1 cellular context compared by ENCODE assay signal in the genomic region with DNA sequence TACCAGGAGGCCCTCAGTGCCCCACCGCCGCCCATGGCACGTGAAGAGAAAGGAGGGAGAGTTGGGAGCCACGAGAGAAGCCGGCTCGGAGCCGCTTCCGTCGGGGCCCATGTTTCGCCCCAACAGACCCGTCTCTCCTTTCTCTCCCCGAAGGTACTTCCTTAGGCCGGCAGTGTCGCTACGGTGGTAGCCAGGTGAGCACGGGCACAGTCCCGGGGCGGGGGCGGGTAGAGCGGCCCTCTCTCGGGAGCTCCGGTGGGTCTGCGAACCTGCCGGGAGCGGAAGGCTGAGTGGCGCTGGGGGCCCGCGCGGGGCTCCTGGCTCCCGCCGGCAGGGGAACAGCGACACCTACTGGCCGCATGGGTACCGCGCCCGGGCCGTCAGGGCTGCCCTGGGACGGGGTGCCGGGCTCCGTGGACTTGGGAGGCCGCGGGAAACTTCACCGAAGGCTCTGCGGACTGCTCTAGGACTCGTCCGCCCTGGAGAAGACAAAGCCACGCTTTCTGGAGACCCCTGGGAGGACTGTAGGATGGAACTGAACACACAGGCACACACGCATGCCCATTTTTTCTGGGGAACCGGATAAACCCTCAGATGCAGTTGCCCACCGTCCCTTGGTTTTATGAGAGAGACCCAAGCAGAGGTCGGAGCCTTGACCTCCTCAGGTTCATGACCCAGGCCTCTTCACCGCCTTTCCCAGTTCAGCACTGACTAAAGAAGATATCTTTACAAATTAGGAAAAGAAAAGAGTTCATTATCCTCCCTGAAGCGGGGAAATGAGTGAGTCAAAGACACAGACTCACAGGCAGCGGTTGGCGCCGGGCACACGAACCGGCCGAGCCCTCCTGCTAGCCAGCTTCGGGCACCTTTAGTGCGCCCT.
A peak's percentile ranks its signal among the peaks of the same experiment; 100 is the strongest.
TF ChIP-seq lines count a peak whose summit lies in the region.

No MANE protein-coding gene starts in this region.

TF ChIP-seq in SK-N-SH, 30 proteins besides CTCF, POLR2A, EP300 and RAD21 (continued from another document):
- TF ChIP-seq, protein P1, sequence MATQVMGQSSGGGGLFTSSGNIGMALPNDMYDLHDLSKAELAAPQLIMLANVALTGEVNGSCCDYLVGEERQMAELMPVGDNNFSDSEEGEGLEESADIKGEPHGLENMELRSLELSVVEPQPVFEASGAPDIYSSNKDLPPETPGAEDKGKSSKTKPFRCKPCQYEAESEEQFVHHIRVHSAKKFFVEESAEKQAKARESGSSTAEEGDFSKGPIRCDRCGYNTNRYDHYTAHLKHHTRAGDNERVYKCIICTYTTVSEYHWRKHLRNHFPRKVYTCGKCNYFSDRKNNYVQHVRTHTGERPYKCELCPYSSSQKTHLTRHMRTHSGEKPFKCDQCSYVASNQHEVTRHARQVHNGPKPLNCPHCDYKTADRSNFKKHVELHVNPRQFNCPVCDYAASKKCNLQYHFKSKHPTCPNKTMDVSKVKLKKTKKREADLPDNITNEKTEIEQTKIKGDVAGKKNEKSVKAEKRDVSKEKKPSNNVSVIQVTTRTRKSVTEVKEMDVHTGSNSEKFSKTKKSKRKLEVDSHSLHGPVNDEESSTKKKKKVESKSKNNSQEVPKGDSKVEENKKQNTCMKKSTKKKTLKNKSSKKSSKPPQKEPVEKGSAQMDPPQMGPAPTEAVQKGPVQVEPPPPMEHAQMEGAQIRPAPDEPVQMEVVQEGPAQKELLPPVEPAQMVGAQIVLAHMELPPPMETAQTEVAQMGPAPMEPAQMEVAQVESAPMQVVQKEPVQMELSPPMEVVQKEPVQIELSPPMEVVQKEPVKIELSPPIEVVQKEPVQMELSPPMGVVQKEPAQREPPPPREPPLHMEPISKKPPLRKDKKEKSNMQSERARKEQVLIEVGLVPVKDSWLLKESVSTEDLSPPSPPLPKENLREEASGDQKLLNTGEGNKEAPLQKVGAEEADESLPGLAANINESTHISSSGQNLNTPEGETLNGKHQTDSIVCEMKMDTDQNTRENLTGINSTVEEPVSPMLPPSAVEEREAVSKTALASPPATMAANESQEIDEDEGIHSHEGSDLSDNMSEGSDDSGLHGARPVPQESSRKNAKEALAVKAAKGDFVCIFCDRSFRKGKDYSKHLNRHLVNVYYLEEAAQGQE (IDR thresholded peaks at IDR 0.05; ENCODE audit: low read depth, low read length) = no peak
- TF ChIP-seq EZH2phosphoT487 (IDR thresholded peaks at IDR 0.05; ENCODE audit: borderline replicate concordance, low read depth) = peak; percentile 2; the same call in 1 of the 2 replicates
- no peak for TF ChIP-seq FOXM1 (IDR thresholded peaks at IDR 0.05; ENCODE audit: low read depth)
